10 cellular contexts compared by ENCODE assay signal in the genomic region with DNA sequence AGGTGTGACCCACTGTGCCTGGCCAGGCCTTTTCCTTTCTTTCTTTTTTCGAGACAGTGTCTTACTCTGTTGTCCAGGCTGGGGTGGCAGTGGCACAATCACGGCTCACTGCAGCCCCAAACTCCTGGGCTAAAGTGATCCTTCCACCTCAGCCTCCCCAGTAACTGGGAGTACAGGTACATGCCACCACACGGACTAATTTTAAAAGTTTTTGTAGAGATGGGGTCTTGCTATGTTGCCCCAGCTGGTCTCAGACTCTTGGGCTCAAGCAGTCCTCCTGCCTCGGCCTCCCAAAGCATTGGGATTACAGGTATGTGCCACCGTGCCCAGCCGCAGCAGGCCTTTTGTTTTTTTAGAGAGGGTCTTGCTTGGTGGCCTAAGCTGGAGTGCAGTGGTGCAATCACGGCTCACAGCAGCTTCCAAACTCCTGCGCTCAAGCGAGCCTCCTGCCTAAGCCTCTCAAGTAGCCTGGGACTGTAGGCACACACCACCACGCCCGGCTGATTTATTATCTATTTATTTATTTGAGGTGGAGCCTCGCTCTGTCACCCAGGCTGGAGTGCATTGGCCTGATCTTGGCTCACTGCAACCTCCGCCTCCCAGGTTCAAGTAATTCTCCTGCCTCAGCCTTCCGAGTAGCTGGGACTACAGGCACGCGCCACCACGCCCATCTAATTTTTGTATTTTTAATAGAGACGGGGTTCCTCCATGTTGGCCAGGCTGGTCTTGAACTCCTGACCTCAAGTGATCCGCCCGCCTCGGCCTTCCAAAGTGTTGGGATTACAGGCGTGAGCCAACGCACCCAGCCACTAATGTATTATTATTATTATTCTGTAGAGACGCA. TPM values are rescaled to one million over a fixed set of nuclear protein-coding genes. Genes with fewer than 3 reads are reported as not detected.
DNase-seq lines count a peak whose midpoint lies in the region; ATAC-seq and TF ChIP-seq lines count a peak whose summit lies in the region.
"Not testable (repeated sequence)": the region's sequence is repeated elsewhere in the genome, so short reads cannot be mapped to it uniquely, and the experiment has no call there.
"Had no signal": no experiment of that assay in that cellular context is flagged by ENCODE, and none has a peak within 500 bp of the region (broad histone marks: within the 10 kb centered on the region; RNA-seq: fewer than 3 reads in every experiment).

No MANE protein-coding gene starts in this region.

- peak overlapping the region; percentile 49 for H3K4ac ChIP-seq in mesendoderm (ENCODE audit: low read depth, low read length)

- H2AFZ ChIP-seq in mammary epithelial cell (ENCODE audit: low read depth, low read length), result peak overlapping the region; percentile 97

- not testable (repeated sequence) for H4K20me1 ChIP-seq in mammary epithelial cell (ENCODE audit: insufficient read depth, low read length)

- H3K56ac ChIP-seq in mesendoderm (ENCODE audit: low read length), result peak overlapping the region; percentile 100

- peaks cover 17% of the 10 kb centered on the region for H3K79me1 ChIP-seq in mesendoderm (ENCODE audit: low read length)

- peak overlapping the region; percentile 92 for H3K27ac Mint-ChIP-seq in activated CD4-positive, alpha-beta memory T cell treated with anti-CD3 and anti-CD28 coated beads for 36 hours

- not testable (repeated sequence) for H3K27me3 Mint-ChIP-seq in activated CD4-positive, alpha-beta memory T cell treated with anti-CD3 and anti-CD28 coated beads for 36 hours

- WGBS in mammary epithelial cell (ENCODE audit: low coverage, missing lambda C conversion rate), result 78% methylated on average over 21 of the region's 24 CpGs
- WGBS in mesendoderm (ENCODE audit: extremely low coverage, insufficient coverage, low lambda C conversion rate), result no CpG with 5 or more reads among the region's 24 CpGs

- not testable (repeated sequence) for H3K27me3 ChIP-seq in mammary epithelial cell (ENCODE audit: insufficient read depth, low read length); foreskin keratinocyte; mesendoderm (ENCODE audit: insufficient read depth, low read length, poor library complexity); uterus

- H3K4me3 Mint-ChIP-seq in activated CD4-positive, alpha-beta memory T cell treated with anti-CD3 and anti-CD28 coated beads for 36 hours, result peak overlapping the region; percentile 95

- intact Hi-C loops in activated CD4-positive, alpha-beta memory T cell treated with anti-CD3 and anti-CD28 coated beads for 36 hours (cut with micrococcal nuclease), result loop anchor here (2.0 kb wide), 1 partner anchor 33 kb away; a partner anchor contains a TSS
- intact Hi-C loops in mammary epithelial cell (cut with micrococcal nuclease), result loop anchor here (10.0 kb wide), 1 partner anchor 353 kb away; no protein-coding TSS in a partner anchor
- intact Hi-C loops in uterus (cut with DNase I; ENCODE audit: low total_unique reads), result not testable (repeated sequence)

- CTCF ChIA-PET in activated CD4-positive, alpha-beta memory T cell treated with anti-CD3 and anti-CD28 coated beads for 36 hours (lab: Charles Lee), result interaction anchor here (1.5 kb wide), 1 partner anchor 32 kb away, joined by 3 read pairs; a partner anchor contains a TSS
- CTCF ChIA-PET in mammary epithelial cell (lab: Charles Lee; ENCODE audit: low non-redundant PET), result not testable (repeated sequence)

- not testable (repeated sequence) for H4K5ac ChIP-seq in mesendoderm (ENCODE audit: low read length)

- not testable (repeated sequence) for H3K4me1 ChIP-seq in ES-I3 (ENCODE audit: insufficient read depth, low read length); mammary epithelial cell (ENCODE audit: insufficient read depth, low read length); foreskin keratinocyte; mesendoderm (ENCODE audit: control insufficient read depth, low read depth, low read length); uterus

- H3K9ac ChIP-seq in ES-I3 (ENCODE audit: low read depth, low read length), result peak overlapping the region; percentile 74
- H3K9ac ChIP-seq in mammary epithelial cell (ENCODE audit: insufficient read depth, low read length), result peak overlapping the region; percentile 84
- H3K9ac ChIP-seq in mesendoderm (ENCODE audit: low read length), result peak overlapping the region; percentile 99

- peaks cover 32% of the 10 kb centered on the region for H3K79me2 ChIP-seq in mammary epithelial cell (ENCODE audit: insufficient read depth, low read length)
- peaks cover 32% of the 10 kb centered on the region for H3K79me2 ChIP-seq in mesendoderm (ENCODE audit: control insufficient read depth, insufficient read depth, low read length)

- BruUV-seq in mammary epithelial cell (replicated peaks; lab: Mats Ljungman, UMichigan), result TSS peak; percentile 75

- ATAC-seq in foreskin keratinocyte, result not testable (repeated sequence)

- H3K4me2 ChIP-seq in mammary epithelial cell (ENCODE audit: insufficient read depth, low read depth, low read length) (peak overlapping the region; percentile 80), mesendoderm (ENCODE audit: low read length) (peak overlapping the region; percentile 94)

- not testable (repeated sequence) for H4K8ac ChIP-seq in mesendoderm (ENCODE audit: low read depth, low read length)

- not testable (repeated sequence) for H3K9me3 Mint-ChIP-seq in activated CD4-positive, alpha-beta memory T cell treated with anti-CD3 and anti-CD28 coated beads for 36 hours

- H3K27ac ChIP-seq in mammary epithelial cell (ENCODE audit: insufficient read depth, low read depth, low read length) (peak overlapping the region; percentile 88), foreskin keratinocyte (peak overlapping the region; percentile 100), uterus (peak overlapping the region; percentile 97 to 99)
- H3K27ac ChIP-seq in mesendoderm (ENCODE audit: low read depth, low read length), result not testable (repeated sequence)

- H3K18ac ChIP-seq in mesendoderm (ENCODE audit: low read length), result peak overlapping the region; percentile 2

- peaks cover 13% of the 10 kb centered on the region for H3K36me3 Mint-ChIP-seq in activated CD4-positive, alpha-beta memory T cell treated with anti-CD3 and anti-CD28 coated beads for 36 hours

- not testable (repeated sequence) for H2BK120ac ChIP-seq in mesendoderm (ENCODE audit: low read depth, low read length)

- H3K4me1 Mint-ChIP-seq in activated CD4-positive, alpha-beta memory T cell treated with anti-CD3 and anti-CD28 coated beads for 36 hours (ENCODE audit: low read depth), result peaks cover 27% of the 10 kb centered on the region

- DNase-seq in NCI-H2029 treated with DMSO at 0.1 percent for 48 hours (lab: John Stamatoyannopoulos, UW), result peak; percentile 28
- DNase-seq in activated CD4-positive, alpha-beta memory T cell treated with anti-CD3 and anti-CD28 coated beads for 36 hours; mammary epithelial cell; foreskin keratinocyte; mesendoderm; retinal pigment epithelial cell (ENCODE audit: low read depth); uterus: not testable (repeated sequence)

- H2BK5ac ChIP-seq in mesendoderm (ENCODE audit: low read length), result not testable (repeated sequence)

- H2BK15ac ChIP-seq in mesendoderm (replicated peaks; ENCODE audit: low read depth), result not testable (repeated sequence)

- not testable (repeated sequence) for TF ChIP-seq CTCF in mammary epithelial cell (conservative IDR thresholded peaks at IDR 0.05 in 1 of 2, IDR thresholded peaks at IDR 0.05 in 1 of 2; ENCODE audit: extremely low read depth in 1 of 2, insufficient read depth in 1 of 2, low read depth in 1 of 2, low read length in 2 of 2); foreskin keratinocyte (conservative IDR thresholded peaks at IDR 0.05); retinal pigment epithelial cell (conservative IDR thresholded peaks at IDR 0.05; ENCODE audit: low read depth, low read length); uterus (IDR thresholded peaks at IDR 0.05)

- not testable (repeated sequence) for TF ChIP-seq POLR2A in uterus (IDR thresholded peaks at IDR 0.05)

- not testable (repeated sequence) for H3K23ac ChIP-seq in mesendoderm (ENCODE audit: low read length)

- dilution Hi-C loops in mammary epithelial cell (cut with HindIII; ENCODE audit: low sequenced_read_pairs), result not testable (repeated sequence)

- H3K4me3 ChIP-seq in mammary epithelial cell (replicated peaks in 1 of 3; ENCODE audit: insufficient read depth in 1 of 3, low read depth in 2 of 3, low read length in 3 of 3) (peak overlapping the region; percentile 84 to 94 (median 88)), mesendoderm (ENCODE audit: low read length) (peak overlapping the region; percentile 87), retinal pigment epithelial cell (ENCODE audit: low read length) (peak overlapping the region; percentile 85), uterus (peak overlapping the region; percentile 79 to 92)

- POLR2A ChIA-PET in activated CD4-positive, alpha-beta memory T cell treated with anti-CD3 and anti-CD28 coated beads for 36 hours (lab: Charles Lee), result not testable (repeated sequence)

- not testable (repeated sequence) for H2AK5ac ChIP-seq in mesendoderm (ENCODE audit: low read length)

- not testable (repeated sequence) for H3K36me3 ChIP-seq in ES-I3 (ENCODE audit: insufficient read depth, low read length); mammary epithelial cell (ENCODE audit: insufficient read depth, low read length); uterus
- peaks cover 11% of the 10 kb centered on the region for H3K36me3 ChIP-seq in mesendoderm (ENCODE audit: control insufficient read depth, insufficient read depth, low read length)

- in situ Hi-C loops in mammary epithelial cell (cut with MboI; ENCODE audit: low sequenced_read_pairs in 2 of 2), result not testable (repeated sequence)

- not testable (repeated sequence) for H3K9me3 ChIP-seq in ES-I3 (ENCODE audit: control insufficient read depth, insufficient read depth, low read length); mammary epithelial cell (replicated peaks; ENCODE audit: insufficient read depth, low read length); uterus

RNA-seq across cellular contexts. Expression of a gene that starts 1.0 kb away (rescaled TPM):
- 100 to 1,000 TPM; 162 to 174 TPM for total RNA-seq in activated CD4-positive, alpha-beta memory T cell treated with anti-CD3 and anti-CD28 coated beads for 36 hours
- total RNA-seq in mammary epithelial cell (100 to 1,000 TPM; 262 to 392 TPM), foreskin keratinocyte (412 and 470 TPM in 2 replicates), uterus (1,000 to 10,000 TPM in 1 of 4 donors, 100 to 1,000 TPM in 3; 173 to 1,323 (median 512) TPM)
- polyA plus RNA-seq in mammary epithelial cell (365 TPM), foreskin keratinocyte (523 and 582 TPM in 2 replicates)
- polyA minus RNA-seq in mammary epithelial cell, result 376 TPM
- 441 TPM for polyA plus RNA-seq in mesendoderm (2013, experiment 1 of 2)
- 434 TPM for polyA plus RNA-seq in mesendoderm (2013, experiment 2 of 2)

RNA-seq across cellular contexts. Expression of a gene that starts 26.9 kb away (rescaled TPM):
- not detected for total RNA-seq in activated CD4-positive, alpha-beta memory T cell treated with anti-CD3 and anti-CD28 coated beads for 36 hours
- total RNA-seq in mammary epithelial cell (not detected), foreskin keratinocyte (not detected in 2 replicates), uterus (not detected)
- polyA plus RNA-seq in mammary epithelial cell (not detected), foreskin keratinocyte (not detected in 2 replicates)
- polyA minus RNA-seq in mammary epithelial cell, result not detected
- polyA plus RNA-seq in mesendoderm (2013, experiment 1 of 2), result 0.03 TPM
- 0.04 TPM for polyA plus RNA-seq in mesendoderm (2013, experiment 2 of 2)
- total RNA-seq: omental fat pad, SK-MEL-5 had no signal

RNA-seq across cellular contexts. Expression of a gene that starts 32.1 kb away (rescaled TPM):
- 100 to 1,000 TPM; 259 to 268 TPM for total RNA-seq in activated CD4-positive, alpha-beta memory T cell treated with anti-CD3 and anti-CD28 coated beads for 36 hours
- total RNA-seq in mammary epithelial cell, result 100 to 1,000 TPM in 1 of 2 donors, 10 to 100 TPM in 1; 87.4 to 106 TPM
- polyA plus RNA-seq in mammary epithelial cell, result 71.7 TPM
- 43.9 TPM for polyA minus RNA-seq in mammary epithelial cell
- total RNA-seq in foreskin keratinocyte, result 73.1 and 76.9 TPM in 2 replicates
- 128 and 142 TPM in 2 replicates for polyA plus RNA-seq in foreskin keratinocyte
- 291 TPM for polyA plus RNA-seq in mesendoderm (2013, experiment 1 of 2)
- polyA plus RNA-seq in mesendoderm (2013, experiment 2 of 2), result 305 TPM
- 100 to 1,000 TPM; 116 to 555 (median 444) TPM for total RNA-seq in uterus

RNA-seq across cellular contexts. Expression of a gene that starts 44.3 kb away (rescaled TPM):
- total RNA-seq in activated CD4-positive, alpha-beta memory T cell treated with anti-CD3 and anti-CD28 coated beads for 36 hours, result not detected
- not detected for total RNA-seq in mammary epithelial cell
- polyA plus RNA-seq in mammary epithelial cell, result not detected
- not detected for polyA minus RNA-seq in mammary epithelial cell
- total RNA-seq in foreskin keratinocyte, result not detected in 2 replicates
- polyA plus RNA-seq in foreskin keratinocyte, result not detected in 2 replicates
- not detected for polyA plus RNA-seq in mesendoderm (2013, experiment 1 of 2)
- 0.04 TPM for polyA plus RNA-seq in mesendoderm (2013, experiment 2 of 2)
- not detected for total RNA-seq in uterus
- total RNA-seq: omental fat pad, SK-MEL-5 had no signal
